ENCODE assay signal across 2 cellular contexts in the genomic region with DNA sequence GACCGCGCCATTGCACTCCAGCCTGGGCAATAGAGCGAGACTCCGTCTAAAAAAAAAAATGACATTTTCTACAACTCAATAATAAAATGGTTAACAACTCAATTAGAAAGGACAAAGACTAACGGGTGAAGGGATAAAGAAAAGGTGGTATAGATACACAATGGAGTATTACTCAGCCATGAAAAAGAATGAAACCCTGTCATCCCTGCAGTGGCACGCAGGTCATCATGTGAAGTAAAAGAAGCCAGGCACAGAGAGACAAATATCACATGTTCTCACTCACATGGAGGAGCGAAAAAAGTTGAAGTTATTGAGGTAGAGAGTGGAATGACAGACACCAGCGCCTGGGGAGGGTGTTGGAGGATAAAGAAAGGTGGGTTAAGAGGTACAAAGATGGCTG.
TF ChIP-seq lines count a peak whose summit lies in the region.

No MANE protein-coding gene starts in this region.

TF ChIP-seq in HEK293, 187 proteins besides CTCF, POLR2A, EP300 and RAD21 (continued from another document):
- TF ChIP-seq MEIS1 (CRISPR knock-in tag; IDR thresholded peaks at IDR 0.05; ENCODE audit: borderline replicate concordance), result no peak
- TF ChIP-seq ZNF747 (tag by site-specific recombination; IDR thresholded peaks at IDR 0.05), result no peak
- peak; percentile 92 for TF ChIP-seq ZNF146 (tag by site-specific recombination; IDR thresholded peaks at IDR 0.05)
- no peak for TF ChIP-seq ZNF394 (tag by site-specific recombination; IDR thresholded peaks at IDR 0.05; ENCODE audit: borderline replicate concordance)
- TF ChIP-seq ZSCAN23 (tag by site-specific recombination; IDR thresholded peaks at IDR 0.05), result no peak
- no peak for TF ChIP-seq ZNF670 (tag by site-specific recombination; IDR thresholded peaks at IDR 0.05; ENCODE audit: low read depth)
- TF ChIP-seq ZFP37 (tag by site-specific recombination; IDR thresholded peaks at IDR 0.05), result no peak

TF ChIP-seq in K562, 482 proteins besides CTCF, POLR2A, EP300 and RAD21 (continued from another document):
- TF ChIP-seq ZNF146 (CRISPR knock-in tag; IDR thresholded peaks at IDR 0.05; ENCODE audit: unreplicated experiment), result peak; percentile 40
TF ChIP-seq in K562: peak in this region for 1.
